In the genomic region with DNA sequence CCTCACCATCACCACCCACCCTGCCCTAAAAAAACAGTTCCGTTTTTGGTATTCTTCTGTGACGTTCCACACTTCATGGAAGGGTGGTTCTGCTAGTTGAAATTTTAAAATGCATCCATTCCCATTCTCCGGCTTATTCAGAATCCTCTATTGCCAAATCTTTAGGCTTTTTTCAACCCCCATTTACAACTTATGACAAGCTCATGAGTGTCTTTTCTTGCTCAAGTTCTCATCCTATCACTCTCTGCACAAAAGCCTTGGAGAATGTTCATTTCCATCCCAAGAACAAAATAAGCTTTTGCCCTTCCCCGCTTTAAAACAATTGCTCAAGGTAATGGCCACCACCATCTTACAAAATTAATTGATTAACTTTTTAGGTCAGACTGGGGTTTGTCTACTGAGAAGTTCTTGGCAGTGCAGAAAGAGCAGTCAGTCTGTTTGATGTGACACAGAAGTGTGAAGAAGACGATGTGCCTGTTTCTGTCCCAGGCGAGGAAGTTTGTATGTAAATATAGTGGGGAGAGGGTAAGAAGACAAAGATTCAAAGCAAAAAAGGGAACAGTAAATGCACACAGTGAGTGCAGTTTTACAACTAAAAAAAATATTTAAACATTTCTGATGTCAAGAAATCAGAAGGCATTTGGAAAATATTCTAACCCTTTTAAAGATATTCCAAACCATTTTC, we compare ENCODE assay signal across 15 cellular contexts.
DNase-seq lines count a peak whose midpoint lies in the region; ATAC-seq, FAIRE-seq and TF ChIP-seq lines count a peak whose summit lies in the region.
"Had no signal": no experiment of that assay in that cellular context is flagged by ENCODE, and none has a peak within 500 bp of the region (broad histone marks: within the 10 kb centered on the region; RNA-seq: fewer than 3 reads in every experiment).

No MANE protein-coding gene starts in this region.

- no peaks in the 10 kb centered on the region for H3F3A ChIP-seq in GM23338 (replicated peaks; ENCODE audit: low read depth)

- no peaks in the 10 kb centered on the region for H3K9me3 Mint-ChIP-seq in memory B cell
- peaks cover 19% of the 10 kb centered on the region for H3K9me3 Mint-ChIP-seq in GM23338

- no peak for DNase-seq in memory B cell (ENCODE audit: low spot score in 2 of 2)
- DNase-seq in GM12892 (ENCODE audit: insufficient read length) = no peak
- DNase-seq in GM23338 (ENCODE audit: low spot score) = no peak
- DNase-seq: activated CD4-positive, alpha-beta T cell treated with anti-CD3 and anti-CD28 coated beads for 4 hours; COR-L47; NCI-H1092; SK-N-SH; stimulated activated CD4-positive, alpha-beta T cell treated with anti-CD3 and anti-CD28 coated beads, Interleukin-4, amount 100 ng/mL, for 4 hours had no signal

- H3K36me3 Mint-ChIP-seq in memory B cell (no peaks in the 10 kb centered on the region), GM23338 (ENCODE audit: low read depth) (peaks cover 6% of the 10 kb centered on the region; the same call in 2 of the 3 replicates)

- H3K4me1 Mint-ChIP-seq in memory B cell (peaks cover 6% of the 10 kb centered on the region), GM23338 (no peaks in the 10 kb centered on the region)

- peaks cover 8% of the 10 kb centered on the region for H3K27me3 Mint-ChIP-seq in memory B cell
- peaks cover 4% of the 10 kb centered on the region for H3K27me3 Mint-ChIP-seq in GM23338 (ENCODE audit: insufficient read depth, low read depth, poor library complexity)

- no peaks in the 10 kb centered on the region for H3K4me1 ChIP-seq in GM23338 (ENCODE audit: insufficient read depth)
- H3K4me1 ChIP-seq: breast epithelium had no signal

- no peaks in the 10 kb centered on the region for H3K27me3 ChIP-seq in GM23338 (ENCODE audit: insufficient read depth)
- H3K27me3 ChIP-seq: breast epithelium had no signal

- no peak overlapping the region for H2AFZ ChIP-seq in GM23338

- TF ChIP-seq CTCF in GM23338 (conservative IDR thresholded peaks at IDR 0.05; ENCODE audit: low read depth in 2 of 2) = no peak

- no peaks in the 10 kb centered on the region for H4K20me1 ChIP-seq in GM23338 (replicated peaks; ENCODE audit: insufficient read depth)

- no peak for FAIRE-seq in GM12892 (lab: Jason Lieb, UNC)
- FAIRE-seq: endothelial cell of umbilical vein, H1 had no signal

- H3K4me3 ChIP-seq in GM23338 = no peak overlapping the region
- H3K4me3 ChIP-seq: breast epithelium had no signal

- no peaks in the 10 kb centered on the region for H3K9me2 ChIP-seq in GM23338 (ENCODE audit: insufficient read depth)
- H3K9me2 ChIP-seq: SK-N-SH had no signal

- H3K4me3 Mint-ChIP-seq in memory B cell (no peak overlapping the region), GM23338 (no peak overlapping the region)

- H3K27ac Mint-ChIP-seq in memory B cell = no peak overlapping the region
- H3K27ac Mint-ChIP-seq in GM23338 = no peak overlapping the region

- ATAC-seq in GM19023 (IDR thresholded peaks at IDR 0.05; ENCODE audit: unreplicated experiment) (peak; percentile 61), GM21717 (IDR thresholded peaks at IDR 0.05; ENCODE audit: unreplicated experiment) (peak; percentile 74), HG03342 (IDR thresholded peaks at IDR 0.05; ENCODE audit: unreplicated experiment) (peak; percentile 70), memory B cell (ENCODE audit: low read depth) (peak; percentile 44), GM23338 (no peak), HG02840 (IDR thresholded peaks at IDR 0.05; ENCODE audit: low FRiP score, unreplicated experiment) (no peak)

- no peak overlapping the region for H3K27ac ChIP-seq in GM23338 (ENCODE audit: low read depth)
- H3K27ac ChIP-seq: breast epithelium had no signal

- H3K36me3 ChIP-seq in GM23338 (ENCODE audit: insufficient read depth) = no peaks in the 10 kb centered on the region
- H3K36me3 ChIP-seq: breast epithelium had no signal

- no peaks in the 10 kb centered on the region for H3K79me2 ChIP-seq in GM23338 (replicated peaks; ENCODE audit: insufficient read depth)

- H3K4me2 ChIP-seq in GM23338 = no peak overlapping the region
- H3K4me2 ChIP-seq: SK-N-SH had no signal

- no peak for TF ChIP-seq POLR2A in GM12892 (IDR thresholded peaks at IDR 0.05; ENCODE audit: low read depth, low read length)

TF ChIP-seq in GM23338, 12 proteins besides CTCF, POLR2A, EP300 and RAD21 (continues in another document):
- TF ChIP-seq, protein P1, sequence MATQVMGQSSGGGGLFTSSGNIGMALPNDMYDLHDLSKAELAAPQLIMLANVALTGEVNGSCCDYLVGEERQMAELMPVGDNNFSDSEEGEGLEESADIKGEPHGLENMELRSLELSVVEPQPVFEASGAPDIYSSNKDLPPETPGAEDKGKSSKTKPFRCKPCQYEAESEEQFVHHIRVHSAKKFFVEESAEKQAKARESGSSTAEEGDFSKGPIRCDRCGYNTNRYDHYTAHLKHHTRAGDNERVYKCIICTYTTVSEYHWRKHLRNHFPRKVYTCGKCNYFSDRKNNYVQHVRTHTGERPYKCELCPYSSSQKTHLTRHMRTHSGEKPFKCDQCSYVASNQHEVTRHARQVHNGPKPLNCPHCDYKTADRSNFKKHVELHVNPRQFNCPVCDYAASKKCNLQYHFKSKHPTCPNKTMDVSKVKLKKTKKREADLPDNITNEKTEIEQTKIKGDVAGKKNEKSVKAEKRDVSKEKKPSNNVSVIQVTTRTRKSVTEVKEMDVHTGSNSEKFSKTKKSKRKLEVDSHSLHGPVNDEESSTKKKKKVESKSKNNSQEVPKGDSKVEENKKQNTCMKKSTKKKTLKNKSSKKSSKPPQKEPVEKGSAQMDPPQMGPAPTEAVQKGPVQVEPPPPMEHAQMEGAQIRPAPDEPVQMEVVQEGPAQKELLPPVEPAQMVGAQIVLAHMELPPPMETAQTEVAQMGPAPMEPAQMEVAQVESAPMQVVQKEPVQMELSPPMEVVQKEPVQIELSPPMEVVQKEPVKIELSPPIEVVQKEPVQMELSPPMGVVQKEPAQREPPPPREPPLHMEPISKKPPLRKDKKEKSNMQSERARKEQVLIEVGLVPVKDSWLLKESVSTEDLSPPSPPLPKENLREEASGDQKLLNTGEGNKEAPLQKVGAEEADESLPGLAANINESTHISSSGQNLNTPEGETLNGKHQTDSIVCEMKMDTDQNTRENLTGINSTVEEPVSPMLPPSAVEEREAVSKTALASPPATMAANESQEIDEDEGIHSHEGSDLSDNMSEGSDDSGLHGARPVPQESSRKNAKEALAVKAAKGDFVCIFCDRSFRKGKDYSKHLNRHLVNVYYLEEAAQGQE (IDR thresholded peaks at IDR 0.05; ENCODE audit: unreplicated experiment) = no peak
- TF ChIP-seq JUNB (IDR thresholded peaks at IDR 0.05; ENCODE audit: unreplicated experiment) (no peak), EZH2 (IDR thresholded peaks at IDR 0.05; ENCODE audit: low read depth, unreplicated experiment) (no peak), CREB1 (CRISPR knock-in tag; IDR thresholded peaks at IDR 0.05; ENCODE audit: low read depth) (no peak)
- TF ChIP-seq, protein P2, sequence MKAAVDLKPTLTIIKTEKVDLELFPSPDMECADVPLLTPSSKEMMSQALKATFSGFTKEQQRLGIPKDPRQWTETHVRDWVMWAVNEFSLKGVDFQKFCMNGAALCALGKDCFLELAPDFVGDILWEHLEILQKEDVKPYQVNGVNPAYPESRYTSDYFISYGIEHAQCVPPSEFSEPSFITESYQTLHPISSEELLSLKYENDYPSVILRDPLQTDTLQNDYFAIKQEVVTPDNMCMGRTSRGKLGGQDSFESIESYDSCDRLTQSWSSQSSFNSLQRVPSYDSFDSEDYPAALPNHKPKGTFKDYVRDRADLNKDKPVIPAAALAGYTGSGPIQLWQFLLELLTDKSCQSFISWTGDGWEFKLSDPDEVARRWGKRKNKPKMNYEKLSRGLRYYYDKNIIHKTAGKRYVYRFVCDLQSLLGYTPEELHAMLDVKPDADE (IDR thresholded peaks at IDR 0.05) = no peak

Comparison
In these comparisons a context has a peak if more than half of its experiments do, and no peak if none do; other contexts are left out.
1. ATAC-seq: peak in GM19023 (single experiment), GM21717 (single experiment), HG03342 (single experiment) and memory B cell (single experiment); none in GM23338 (single experiment) and HG02840 (single experiment).